ENCODE assay signal across 23 cellular contexts in the genomic region with DNA sequence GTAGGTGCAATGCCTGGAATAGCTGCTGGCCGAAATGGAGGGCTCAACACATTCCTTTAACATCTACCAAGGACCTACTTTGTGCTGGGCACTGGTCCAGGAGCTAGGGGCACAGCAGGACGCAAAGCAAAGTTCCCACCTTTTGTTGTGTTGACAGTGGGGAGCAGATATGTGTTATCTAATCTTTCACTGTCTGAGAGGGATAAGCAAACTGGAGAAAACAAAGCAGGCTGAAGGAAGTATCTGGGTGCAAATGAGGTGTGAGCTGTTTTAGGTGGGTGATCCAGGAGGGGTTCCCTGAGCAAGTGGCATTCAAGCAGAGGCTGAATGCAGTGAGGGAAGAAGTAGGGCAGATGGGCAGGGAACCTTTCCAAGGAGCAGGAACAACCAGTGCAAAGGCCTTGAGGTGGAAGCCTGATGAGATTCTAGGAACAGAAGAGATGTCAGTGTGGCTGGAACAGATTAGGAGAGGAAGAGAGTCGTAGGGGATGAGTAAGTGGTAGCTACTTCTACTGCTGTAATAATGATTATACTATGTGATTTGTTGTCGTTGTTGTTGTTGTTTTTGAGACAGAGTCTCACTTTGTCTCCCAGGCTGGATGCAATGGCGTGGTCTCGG. TPM values are rescaled to one million over a fixed set of nuclear protein-coding genes. Genes with fewer than 3 reads are reported as not detected.
A peak's percentile ranks its signal among the peaks of the same experiment; 100 is the strongest.
DNase-seq lines count a peak whose midpoint lies in the region; ATAC-seq and TF ChIP-seq lines count a peak whose summit lies in the region.
"Had no signal": no experiment of that assay in that cellular context is flagged by ENCODE, and none has a peak within 500 bp of the region (broad histone marks: within the 10 kb centered on the region; RNA-seq: fewer than 3 reads in every experiment).

No MANE protein-coding gene starts in this region.

- H3K4me3 ChIP-seq in PC-9 (no peak overlapping the region), iPS-20b (ENCODE audit: low read length) (no peak overlapping the region)
- H3K4me3 ChIP-seq: BLaER1, colonic mucosa, left ventricle myocardium inferior, vagina had no signal

- CTCF ChIA-PET in PC-9 (lab: Charles Lee): interaction anchor here (0.6 kb wide), 1 partner anchor 408 kb away, joined by 10 read pairs; no protein-coding TSS in a partner anchor
- CTCF ChIA-PET in activated CD8-positive, alpha-beta T cell treated with anti-CD3 and anti-CD28 coated beads, Interleukin-2, amount 10 ng/mL, durations not matched to agents 7 days and 5 days (lab: Charles Lee): no interaction called here

- H2AFZ ChIP-seq in PC-9: no peak overlapping the region

- H3K79me2 ChIP-seq in PC-9 (ENCODE audit: low read depth): peaks cover 25% of the 10 kb centered on the region

- H3K27ac ChIP-seq in PC-9 (peak overlapping the region; percentile 49), iPS-20b (ENCODE audit: low read length) (no peak overlapping the region)
- H3K27ac ChIP-seq: BLaER1, colonic mucosa, KMS-11, left ventricle myocardium inferior, vagina had no signal

- H3K4me1 ChIP-seq in PC-9 (replicated peaks; ENCODE audit: insufficient read depth) (peaks cover 55% of the 10 kb centered on the region), iPS-20b (ENCODE audit: insufficient read depth, low read length) (peaks cover 9% of the 10 kb centered on the region; the same call in 1 of the 2 replicates)

- intact Hi-C loops in PC-9 (cut with micrococcal nuclease; ENCODE audit: unreplicated experiment): no loop called here

- H3K4me3 Mint-ChIP-seq in activated naive CD8-positive, alpha-beta T cell treated with anti-CD3 and anti-CD28 coated beads, Interleukin-2, amount 10 ng/mL, durations not matched to agents 7 days and 5 days: no peak overlapping the region
- no peak overlapping the region for H3K4me3 Mint-ChIP-seq in activated naive CD8-positive, alpha-beta T cell treated with anti-CD3 and anti-CD28 coated beads, Interleukin-2, amount 50 U/mL, for 24 hours
- no peak overlapping the region for H3K4me3 Mint-ChIP-seq in type B pancreatic cell
- no peak overlapping the region for H3K4me3 Mint-ChIP-seq in activated CD8-positive, alpha-beta T cell treated with anti-CD3 and anti-CD28 coated beads, Interleukin-2, amount 10 ng/mL, durations not matched to agents 7 days and 5 days
- H3K4me3 Mint-ChIP-seq in stimulated activated memory B cell treated with anti-CD40 and anti-IgM and Interleukin-4, amounts not matched to agents 10 μg/mL and 1 μg/mL and 100 μg/mL, for 72 hours: no peak overlapping the region
- H3K4me3 Mint-ChIP-seq: activated naive CD8-positive, alpha-beta T cell had no signal

- peaks cover 9% of the 10 kb centered on the region for H4K20me1 ChIP-seq in PC-9 (ENCODE audit: insufficient read depth)

- peaks cover 5% of the 10 kb centered on the region for H3K27me3 Mint-ChIP-seq in activated naive CD8-positive, alpha-beta T cell treated with anti-CD3 and anti-CD28 coated beads, Interleukin-2, amount 10 ng/mL, durations not matched to agents 7 days and 5 days
- peaks cover 4% of the 10 kb centered on the region for H3K27me3 Mint-ChIP-seq in activated naive CD8-positive, alpha-beta T cell treated with anti-CD3 and anti-CD28 coated beads, Interleukin-2, amount 50 U/mL, for 24 hours
- H3K27me3 Mint-ChIP-seq in type B pancreatic cell: peaks cover 44% of the 10 kb centered on the region
- peaks cover 8% of the 10 kb centered on the region for H3K27me3 Mint-ChIP-seq in activated CD8-positive, alpha-beta T cell treated with anti-CD3 and anti-CD28 coated beads, Interleukin-2, amount 10 ng/mL, durations not matched to agents 7 days and 5 days (ENCODE audit: low read depth)
- peaks cover 46% of the 10 kb centered on the region for H3K27me3 Mint-ChIP-seq in stimulated activated memory B cell treated with anti-CD40 and anti-IgM and Interleukin-4, amounts not matched to agents 10 μg/mL and 1 μg/mL and 100 μg/mL, for 72 hours
- H3K27me3 Mint-ChIP-seq: activated naive CD8-positive, alpha-beta T cell had no signal

- peaks cover 64% of the 10 kb centered on the region for H3F3A ChIP-seq in PC-9 (ENCODE audit: insufficient read depth, low read depth)

- no peak for TF ChIP-seq CTCF in PC-9 (conservative IDR thresholded peaks at IDR 0.05)
- TF ChIP-seq CTCF in type B pancreatic cell (conservative IDR thresholded peaks at IDR 0.05): no peak

- peaks cover 2% of the 10 kb centered on the region; the same call in 1 of the 2 replicates for H3K36me3 ChIP-seq in PC-9 (ENCODE audit: low read depth)
- no peaks in the 10 kb centered on the region for H3K36me3 ChIP-seq in iPS-20b (ENCODE audit: insufficient read depth, low read depth, low read length)
- H3K36me3 ChIP-seq: colonic mucosa had no signal

- no peak for ATAC-seq in activated naive CD8-positive, alpha-beta T cell treated with anti-CD3 and anti-CD28 coated beads, Interleukin-2, amount 10 ng/mL, durations not matched to agents 7 days and 5 days (ENCODE audit: low read depth)
- no peak for ATAC-seq in activated naive CD8-positive, alpha-beta T cell treated with anti-CD3 and anti-CD28 coated beads, Interleukin-2, amount 50 U/mL, for 24 hours
- ATAC-seq in activated CD8-positive, alpha-beta T cell treated with anti-CD3 and anti-CD28 coated beads, Interleukin-2, amount 10 ng/mL, durations not matched to agents 7 days and 5 days: no peak
- no peak for ATAC-seq in stimulated activated memory B cell treated with anti-CD40 and anti-IgM and Interleukin-4, amounts not matched to agents 10 μg/mL and 1 μg/mL and 100 μg/mL, for 72 hours
- no peak for ATAC-seq in HG02870 (IDR thresholded peaks at IDR 0.05; ENCODE audit: unreplicated experiment)

- peak overlapping the region; percentile 3 for H3K27ac Mint-ChIP-seq in activated naive CD8-positive, alpha-beta T cell treated with anti-CD3 and anti-CD28 coated beads, Interleukin-2, amount 10 ng/mL, durations not matched to agents 7 days and 5 days
- H3K27ac Mint-ChIP-seq in activated naive CD8-positive, alpha-beta T cell treated with anti-CD3 and anti-CD28 coated beads, Interleukin-2, amount 50 U/mL, for 24 hours: no peak overlapping the region
- peak overlapping the region; percentile 20 for H3K27ac Mint-ChIP-seq in type B pancreatic cell
- H3K27ac Mint-ChIP-seq in activated CD8-positive, alpha-beta T cell treated with anti-CD3 and anti-CD28 coated beads, Interleukin-2, amount 10 ng/mL, durations not matched to agents 7 days and 5 days: no peak overlapping the region
- no peak overlapping the region for H3K27ac Mint-ChIP-seq in stimulated activated memory B cell treated with anti-CD40 and anti-IgM and Interleukin-4, amounts not matched to agents 10 μg/mL and 1 μg/mL and 100 μg/mL, for 72 hours
- H3K27ac Mint-ChIP-seq: activated naive CD8-positive, alpha-beta T cell had no signal

- H3K9me3 Mint-ChIP-seq in activated naive CD8-positive, alpha-beta T cell treated with anti-CD3 and anti-CD28 coated beads, Interleukin-2, amount 10 ng/mL, durations not matched to agents 7 days and 5 days: no peaks in the 10 kb centered on the region
- H3K9me3 Mint-ChIP-seq in activated naive CD8-positive, alpha-beta T cell treated with anti-CD3 and anti-CD28 coated beads, Interleukin-2, amount 50 U/mL, for 24 hours: no peaks in the 10 kb centered on the region
- no peaks in the 10 kb centered on the region for H3K9me3 Mint-ChIP-seq in type B pancreatic cell
- H3K9me3 Mint-ChIP-seq in activated CD8-positive, alpha-beta T cell treated with anti-CD3 and anti-CD28 coated beads, Interleukin-2, amount 10 ng/mL, durations not matched to agents 7 days and 5 days (ENCODE audit: insufficient read depth): no peaks in the 10 kb centered on the region
- H3K9me3 Mint-ChIP-seq in stimulated activated memory B cell treated with anti-CD40 and anti-IgM and Interleukin-4, amounts not matched to agents 10 μg/mL and 1 μg/mL and 100 μg/mL, for 72 hours: peaks cover 7% of the 10 kb centered on the region

- no TSS peak for BruUV-seq in PC-9 (replicated peaks; lab: Mats Ljungman, UMichigan)

- H3K9me3 ChIP-seq in PC-9 (ENCODE audit: insufficient read depth, low read depth): no peaks in the 10 kb centered on the region
- no peaks in the 10 kb centered on the region for H3K9me3 ChIP-seq in iPS-20b (ENCODE audit: insufficient read depth, low read depth, low read length)
- H3K9me3 ChIP-seq: BLaER1, colonic mucosa, left ventricle myocardium inferior, vagina had no signal

- H3K36me3 Mint-ChIP-seq in activated naive CD8-positive, alpha-beta T cell treated with anti-CD3 and anti-CD28 coated beads, Interleukin-2, amount 10 ng/mL, durations not matched to agents 7 days and 5 days: peaks cover 9% of the 10 kb centered on the region
- peaks cover 7% of the 10 kb centered on the region for H3K36me3 Mint-ChIP-seq in activated naive CD8-positive, alpha-beta T cell treated with anti-CD3 and anti-CD28 coated beads, Interleukin-2, amount 50 U/mL, for 24 hours (ENCODE audit: low read depth)
- peaks cover 11% of the 10 kb centered on the region for H3K36me3 Mint-ChIP-seq in type B pancreatic cell
- peaks cover 9% of the 10 kb centered on the region for H3K36me3 Mint-ChIP-seq in activated CD8-positive, alpha-beta T cell treated with anti-CD3 and anti-CD28 coated beads, Interleukin-2, amount 10 ng/mL, durations not matched to agents 7 days and 5 days (ENCODE audit: low read depth)
- H3K36me3 Mint-ChIP-seq in stimulated activated memory B cell treated with anti-CD40 and anti-IgM and Interleukin-4, amounts not matched to agents 10 μg/mL and 1 μg/mL and 100 μg/mL, for 72 hours: peaks cover 9% of the 10 kb centered on the region
- H3K36me3 Mint-ChIP-seq: activated naive CD8-positive, alpha-beta T cell had no signal

- H3K27me3 ChIP-seq in PC-9 (ENCODE audit: insufficient read depth, low read depth): no peaks in the 10 kb centered on the region
- peaks cover 24% of the 10 kb centered on the region for H3K27me3 ChIP-seq in iPS-20b (ENCODE audit: insufficient read depth, low read length)
- H3K27me3 ChIP-seq: BLaER1, colonic mucosa, vagina had no signal

- no peak for DNase-seq in activated naive CD8-positive, alpha-beta T cell treated with anti-CD3 and anti-CD28 coated beads, Interleukin-2, amount 10 ng/mL, durations not matched to agents 7 days and 5 days
- no peak for DNase-seq in activated naive CD8-positive, alpha-beta T cell treated with anti-CD3 and anti-CD28 coated beads, Interleukin-2, amount 50 U/mL, for 24 hours
- peak in 1 of 2 experiments; percentile 14 for DNase-seq in PC-9
- no peak for DNase-seq in type B pancreatic cell (ENCODE audit: extremely low spot score, unreplicated experiment)
- no peak for DNase-seq in activated CD8-positive, alpha-beta T cell treated with anti-CD3 and anti-CD28 coated beads, Interleukin-2, amount 10 ng/mL, durations not matched to agents 7 days and 5 days
- DNase-seq: activated CD4-positive, CD25-positive, alpha-beta regulatory T cell treated with anti-CD3 and anti-CD28 coated beads, Interleukin-2, amount 50 U/mL, for 72 hours; colonic mucosa; EL; glutamatergic neuron; left ventricle myocardium inferior; MV-4-11; NCI-H1930; NCI-H345; retina; T-helper 9 cell had no signal

- H3K4me2 ChIP-seq in PC-9: peak overlapping the region; percentile 46
- H3K4me2 ChIP-seq: BLaER1, KMS-11 had no signal

- POLR2A ChIA-PET in activated naive CD8-positive, alpha-beta T cell treated with anti-CD3 and anti-CD28 coated beads, Interleukin-2, amount 10 ng/mL, durations not matched to agents 7 days and 5 days (lab: Charles Lee): interaction anchor here (0.6 kb wide), 1 partner anchor 46 kb away, joined by 3 read pairs; no protein-coding TSS in a partner anchor
- POLR2A ChIA-PET in PC-9 (lab: Charles Lee; ENCODE audit: unreplicated experiment): interaction anchor here (0.7 kb wide), 1 partner anchor 29 kb away, joined by 4 read pairs; no protein-coding TSS in a partner anchor
- POLR2A ChIA-PET in activated CD8-positive, alpha-beta T cell treated with anti-CD3 and anti-CD28 coated beads, Interleukin-2, amount 10 ng/mL, durations not matched to agents 7 days and 5 days (lab: Charles Lee): no interaction called here

- H3K9ac ChIP-seq in iPS-20b (ENCODE audit: low read depth, low read length): 0 out of 2 replicates have a peak overlapping the region, but pooled peaks have one; percentile 10
- H3K9ac ChIP-seq: BLaER1, KMS-11 had no signal

- H3K4me1 Mint-ChIP-seq in activated naive CD8-positive, alpha-beta T cell treated with anti-CD3 and anti-CD28 coated beads, Interleukin-2, amount 10 ng/mL, durations not matched to agents 7 days and 5 days: peaks cover 26% of the 10 kb centered on the region
- H3K4me1 Mint-ChIP-seq in activated naive CD8-positive, alpha-beta T cell treated with anti-CD3 and anti-CD28 coated beads, Interleukin-2, amount 50 U/mL, for 24 hours: peaks cover 39% of the 10 kb centered on the region
- H3K4me1 Mint-ChIP-seq in type B pancreatic cell (ENCODE audit: unreplicated experiment): peaks cover 37% of the 10 kb centered on the region
- H3K4me1 Mint-ChIP-seq in activated CD8-positive, alpha-beta T cell treated with anti-CD3 and anti-CD28 coated beads, Interleukin-2, amount 10 ng/mL, durations not matched to agents 7 days and 5 days (ENCODE audit: low read depth): peaks cover 46% of the 10 kb centered on the region
- peaks cover 34% of the 10 kb centered on the region for H3K4me1 Mint-ChIP-seq in stimulated activated memory B cell treated with anti-CD40 and anti-IgM and Interleukin-4, amounts not matched to agents 10 μg/mL and 1 μg/mL and 100 μg/mL, for 72 hours

- no peaks in the 10 kb centered on the region for H3K9me2 ChIP-seq in PC-9 (ENCODE audit: insufficient read depth)

RNA-seq across cellular contexts. Expression of gene PLAUR, which starts 2.2 kb away (rescaled TPM):
- 10 to 100 TPM; 12.2 to 12.7 TPM for total RNA-seq in activated naive CD8-positive, alpha-beta T cell treated with anti-CD3 and anti-CD28 coated beads, Interleukin-2, amount 10 ng/mL, durations not matched to agents 7 days and 5 days
- 35.2 and 53.6 TPM in 2 replicates for total RNA-seq in PC-9 (2021)
- 18.7 and 32.1 TPM in 2 replicates for total RNA-seq in type B pancreatic cell (ENCODE audit: low replicate concordance)
- total RNA-seq in activated CD8-positive, alpha-beta T cell treated with anti-CD3 and anti-CD28 coated beads, Interleukin-2, amount 10 ng/mL, durations not matched to agents 7 days and 5 days: 10 to 100 TPM; 10.1 to 11.6 TPM

RNA-seq across cellular contexts. Expression of gene CADM4, which starts 32.5 kb away (rescaled TPM):
- total RNA-seq in activated naive CD8-positive, alpha-beta T cell treated with anti-CD3 and anti-CD28 coated beads, Interleukin-2, amount 10 ng/mL, durations not matched to agents 7 days and 5 days: under 1 TPM; 0.36 to 0.43 TPM
- total RNA-seq in PC-9 (2021) (68.3 and 71.1 TPM in 2 replicates), type B pancreatic cell (ENCODE audit: low replicate concordance) (28.2 and 37.9 TPM in 2 replicates)
- total RNA-seq in activated CD8-positive, alpha-beta T cell treated with anti-CD3 and anti-CD28 coated beads, Interleukin-2, amount 10 ng/mL, durations not matched to agents 7 days and 5 days: under 1 TPM; 0.10 to 0.40 TPM

RNA-seq across cellular contexts. Expression of gene IRGC, which starts 43.7 kb away (rescaled TPM):
- total RNA-seq in activated naive CD8-positive, alpha-beta T cell treated with anti-CD3 and anti-CD28 coated beads, Interleukin-2, amount 10 ng/mL, durations not matched to agents 7 days and 5 days: not detected
- total RNA-seq in PC-9 (2021): not detected in 2 replicates
- total RNA-seq in type B pancreatic cell (ENCODE audit: low replicate concordance): not detected in 2 replicates
- total RNA-seq in activated CD8-positive, alpha-beta T cell treated with anti-CD3 and anti-CD28 coated beads, Interleukin-2, amount 10 ng/mL, durations not matched to agents 7 days and 5 days: not detected
- total RNA-seq: colonic mucosa, left ventricle myocardium inferior, subcutaneous adipose tissue, vagina had no signal

RNA-seq across cellular contexts. Expression of gene ZNF428, which starts 52.7 kb away (rescaled TPM):
- 10 to 100 TPM; 23.3 to 23.7 TPM for total RNA-seq in activated naive CD8-positive, alpha-beta T cell treated with anti-CD3 and anti-CD28 coated beads, Interleukin-2, amount 10 ng/mL, durations not matched to agents 7 days and 5 days
- total RNA-seq in PC-9 (2021): 46.6 and 61.1 TPM in 2 replicates
- total RNA-seq in type B pancreatic cell (ENCODE audit: low replicate concordance): 31.4 and 76.9 TPM in 2 replicates
- 10 to 100 TPM; 29.9 to 31.5 TPM for total RNA-seq in activated CD8-positive, alpha-beta T cell treated with anti-CD3 and anti-CD28 coated beads, Interleukin-2, amount 10 ng/mL, durations not matched to agents 7 days and 5 days

Comparison
In these comparisons a context has a peak if more than half of its experiments do, and no peak if none do; other contexts are left out.
1. H3K27ac Mint-ChIP-seq: peak in activated naive CD8-positive, alpha-beta T cell treated with anti-CD3 and anti-CD28 coated beads, Interleukin-2, amount 10 ng/mL, durations not matched to agents 7 days and 5 days (single experiment) and type B pancreatic cell (single experiment); none in activated naive CD8-positive, alpha-beta T cell treated with anti-CD3 and anti-CD28 coated beads, Interleukin-2, amount 50 U/mL, for 24 hours (single experiment), activated CD8-positive, alpha-beta T cell treated with anti-CD3 and anti-CD28 coated beads, Interleukin-2, amount 10 ng/mL, durations not matched to agents 7 days and 5 days (single experiment) and stimulated activated memory B cell treated with anti-CD40 and anti-IgM and Interleukin-4, amounts not matched to agents 10 μg/mL and 1 μg/mL and 100 μg/mL, for 72 hours (single experiment).
2. RNA of gene CADM4, which starts 32.5 kb away (total RNA-seq): 68.3 to 71.1 TPM in PC-9 and 28.2 to 37.9 TPM in type B pancreatic cell; 0.36 to 0.43 TPM in activated naive CD8-positive, alpha-beta T cell treated with anti-CD3 and anti-CD28 coated beads, Interleukin-2, amount 10 ng/mL, durations not matched to agents 7 days and 5 days and 0.10 to 0.40 TPM in activated CD8-positive, alpha-beta T cell treated with anti-CD3 and anti-CD28 coated beads, Interleukin-2, amount 10 ng/mL, durations not matched to agents 7 days and 5 days; every median in the first group is over 10 times any median in the second.